ENCODE assay signal across 8 cellular contexts in the genomic region with DNA sequence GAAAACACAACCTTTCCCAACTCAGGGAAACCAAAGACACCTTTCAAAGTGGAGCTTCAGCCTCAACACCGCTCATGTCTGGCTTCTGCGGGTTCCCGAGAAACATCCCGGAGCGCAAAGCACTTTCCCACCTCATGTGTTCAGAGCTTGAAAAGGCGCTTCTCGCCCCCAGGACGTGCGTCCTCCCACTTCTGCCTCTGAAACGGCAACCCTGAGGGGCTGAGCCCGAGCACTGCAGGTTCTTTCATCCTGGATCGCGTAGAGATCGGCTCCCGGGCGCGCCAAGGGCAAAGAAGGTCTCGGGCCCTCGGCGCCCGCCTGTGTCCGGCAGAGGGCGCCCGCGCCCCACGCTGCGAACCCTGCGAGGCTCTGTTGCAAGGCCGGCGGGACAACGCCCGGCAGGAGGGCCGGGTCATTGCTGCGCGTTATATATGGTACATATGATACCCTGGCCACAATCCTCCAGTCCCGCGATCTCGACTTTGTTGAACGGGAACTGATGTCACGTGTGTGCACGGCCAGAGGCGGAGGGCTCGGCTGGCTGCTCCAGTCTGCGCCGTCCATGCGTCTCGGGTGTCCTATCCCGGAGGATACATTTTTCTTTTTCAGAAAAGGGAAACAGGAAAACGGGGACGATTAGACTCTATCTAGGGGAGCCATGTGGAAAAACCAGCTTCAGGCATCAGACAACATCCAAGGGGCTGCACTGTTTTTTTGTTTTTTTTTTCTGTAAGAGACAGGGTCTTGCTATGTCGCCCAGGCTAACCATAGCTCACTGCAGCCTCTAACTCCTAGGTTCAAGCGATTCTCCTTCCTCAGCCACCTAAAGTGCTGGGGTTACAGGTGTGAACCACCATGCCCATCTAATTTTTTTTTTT. TPM values are rescaled to one million over a fixed set of nuclear protein-coding genes. Genes with fewer than 3 reads are reported as not detected.
DNase-seq lines count a peak whose midpoint lies in the region; TF ChIP-seq lines count a peak whose summit lies in the region.

No MANE protein-coding gene starts in this region.

- peaks cover 0 to 2% of the 10 kb centered on the region in 2 donors for H3K4me1 ChIP-seq in ascending aorta
- peaks cover 14% of the 10 kb centered on the region for H3K4me1 ChIP-seq in vagina

- peak; percentile 97 to 100 (median 99) for TF ChIP-seq CTCF in ascending aorta (IDR thresholded peaks at IDR 0.05)
- peak; percentile 85 to 99 (median 95) for TF ChIP-seq CTCF in vagina (IDR thresholded peaks at IDR 0.05)

- H3K27ac ChIP-seq in ascending aorta (no peak overlapping the region), vagina (no peak overlapping the region)

- H3K27me3 ChIP-seq in ascending aorta (no peaks in the 10 kb centered on the region), vagina (no peaks in the 10 kb centered on the region)

- POLR2A ChIA-PET in HEK293T (lab: Yijun Ruan, JAX), result interaction anchor here (0.6 to 1.5 kb wide), 6 partner anchors 8 to 93 kb away, joined by 3 to 5 read pairs (median 4); a partner anchor contains a TSS

- H3K4me3 ChIP-seq in ascending aorta, result peak overlapping the region; percentile 40 to 61
- peak overlapping the region; percentile 44 to 47 for H3K4me3 ChIP-seq in vagina

- H3K9me3 ChIP-seq in ascending aorta, result no peaks in the 10 kb centered on the region
- no peaks in the 10 kb centered on the region for H3K9me3 ChIP-seq in vagina

- no peak for TF ChIP-seq POLR2A in vagina (IDR thresholded peaks at IDR 0.05)

- DNase-seq in GDM1 (lab: John Stamatoyannopoulos, UW), result peak; percentile 56
- DNase-seq in HEK293T (ENCODE audit: extremely low spot score), result peak; percentile 92
- peak; percentile 47 for DNase-seq in NCI-H1417 treated with DMSO at 0.1 percent for 48 hours (lab: John Stamatoyannopoulos, UW)
- peak; percentile 48 to 71 (median 59) for DNase-seq in T-helper 2 cell
- peak; percentile 44 to 91 for DNase-seq in ascending aorta (ENCODE audit: low spot score in 2 of 2)
- DNase-seq in hepatic stellate cell (ENCODE audit: low spot score), result peak; percentile 79
- DNase-seq in renal cortical epithelial cell (ENCODE audit: low read depth), result peak; percentile 15
- DNase-seq in vagina (ENCODE audit: extremely low spot score in 2 of 2), result no peak

- intact Hi-C loops in ascending aorta (cut with DNase I), result loop anchor here (1.0 to 5.0 kb wide), 5 partner anchors 27 to 436 kb away; a partner anchor contains a TSS
- intact Hi-C loops in vagina (cut with DNase I), result loop anchor here (5.0 to 10.0 kb wide), 3 partner anchors 98 to 418 kb away; no protein-coding TSS in a partner anchor

- CTCF ChIA-PET in HEK293T (lab: Yijun Ruan, JAX), result interaction anchor here (0.6 to 2.3 kb wide), 14 partner anchors 8 to 307 kb away, joined by 3 to 24 read pairs (median 4); a partner anchor contains a TSS

- H3K36me3 ChIP-seq in ascending aorta, result no peaks in the 10 kb centered on the region
- H3K36me3 ChIP-seq in vagina, result no peaks in the 10 kb centered on the region

TF ChIP-seq in HEK293T, 16 proteins besides CTCF, POLR2A, EP300 and RAD21:
- TF ChIP-seq, protein P1, sequence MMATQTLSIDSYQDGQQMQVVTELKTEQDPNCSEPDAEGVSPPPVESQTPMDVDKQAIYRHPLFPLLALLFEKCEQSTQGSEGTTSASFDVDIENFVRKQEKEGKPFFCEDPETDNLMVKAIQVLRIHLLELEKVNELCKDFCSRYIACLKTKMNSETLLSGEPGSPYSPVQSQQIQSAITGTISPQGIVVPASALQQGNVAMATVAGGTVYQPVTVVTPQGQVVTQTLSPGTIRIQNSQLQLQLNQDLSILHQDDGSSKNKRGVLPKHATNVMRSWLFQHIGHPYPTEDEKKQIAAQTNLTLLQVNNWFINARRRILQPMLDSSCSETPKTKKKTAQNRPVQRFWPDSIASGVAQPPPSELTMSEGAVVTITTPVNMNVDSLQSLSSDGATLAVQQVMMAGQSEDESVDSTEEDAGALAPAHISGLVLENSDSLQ (IDR thresholded peaks at IDR 0.05), result 0 out of 2 replicates have a peak, but pooled peaks have one; percentile 11
- TF ChIP-seq L3MBTL2 (conservative IDR thresholded peaks at IDR 0.05), result peak; percentile 87
- TF ChIP-seq ZNF384 (IDR thresholded peaks at IDR 0.05), result peak; percentile 80
- TF ChIP-seq ELF4 (IDR thresholded peaks at IDR 0.05), result peak; percentile 64
- no peak for TF ChIP-seq LEF1 (IDR thresholded peaks at IDR 0.05; ENCODE audit: borderline replicate concordance)
- TF ChIP-seq NFRKB (IDR thresholded peaks at IDR 0.05), result no peak
- TF ChIP-seq ARNT (IDR thresholded peaks at IDR 0.05), result no peak

RNA-seq across cellular contexts. Expression of a gene that starts 19.1 kb away (rescaled TPM):
- total RNA-seq in ascending aorta, result 3.1 TPM
- total RNA-seq in renal cortical epithelial cell, result 12.3 and 28.1 TPM in 2 replicates
- total RNA-seq in vagina, result 15.5 TPM

RNA-seq across cellular contexts. Expression of a gene that starts 27.2 kb away (rescaled TPM):
- total RNA-seq in ascending aorta (94.5 TPM), renal cortical epithelial cell (32.1 and 50.8 TPM in 2 replicates), vagina (71.2 TPM)

Comparison
In these comparisons a context has a peak if more than half of its experiments do, and no peak if none do; other contexts are left out.
1. DNase-seq: peak in GDM1 (single experiment), HEK293T (single experiment), NCI-H1417 treated with DMSO at 0.1 percent for 48 hours (single experiment), T-helper 2 cell (5 of 5), ascending aorta (2 of 2), hepatic stellate cell (single experiment) and renal cortical epithelial cell (single experiment); none in vagina (0 of 2).